Comparison of ENCODE assay signal across 16 cellular contexts in the genomic region with DNA sequence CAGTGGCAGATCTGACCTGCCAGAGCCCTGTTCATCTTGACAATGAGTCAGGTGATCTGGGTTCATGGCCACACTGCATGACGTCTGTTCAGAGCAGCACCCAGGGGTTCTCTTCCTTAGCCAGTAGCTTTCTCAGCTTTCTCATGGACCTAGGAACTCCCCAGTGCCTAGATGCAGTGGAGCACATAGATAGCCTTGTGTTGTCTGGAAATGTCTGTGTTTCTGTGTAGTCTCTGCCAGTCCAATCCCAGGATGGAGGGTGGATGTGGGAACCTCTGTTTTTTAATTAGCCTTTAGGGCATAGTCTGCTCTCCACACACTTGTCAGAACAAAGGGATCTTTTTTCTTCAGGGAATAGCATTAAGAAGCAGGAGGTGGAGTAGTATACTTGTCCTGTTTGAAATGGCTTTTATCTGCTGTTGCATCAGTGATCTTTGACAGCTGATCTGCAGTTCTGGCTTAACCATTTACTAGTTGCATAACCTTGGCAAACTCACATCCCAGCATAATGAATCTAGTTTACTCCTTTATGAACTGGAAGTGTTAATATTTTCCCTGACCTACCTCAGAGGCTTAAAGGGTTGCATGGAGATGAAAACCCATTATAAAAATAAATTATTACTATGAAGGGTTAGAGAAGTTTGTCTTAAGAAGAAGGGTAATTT. TPM values are rescaled to one million over a fixed set of nuclear protein-coding genes. Genes with fewer than 3 reads are reported as not detected.
DNase-seq lines count a peak whose midpoint lies in the region; ATAC-seq and TF ChIP-seq lines count a peak whose summit lies in the region.
"Had no signal": no experiment of that assay in that cellular context is flagged by ENCODE, and none has a peak within 500 bp of the region (broad histone marks: within the 10 kb centered on the region; RNA-seq: fewer than 3 reads in every experiment).

No MANE protein-coding gene starts in this region.

- TF ChIP-seq CTCF in neural crest cell (conservative IDR thresholded peaks at IDR 0.05) (no peak), CD14-positive monocyte (IDR thresholded peaks at IDR 0.05) (no peak)

- H3K27ac Mint-ChIP-seq in neural crest cell (ENCODE audit: unreplicated experiment) = peak overlapping the region; percentile 46
- H3K27ac Mint-ChIP-seq in CD14-positive monocyte = no peak overlapping the region
- H3K27ac Mint-ChIP-seq: activated T-helper 2 cell treated with anti-CD3 and anti-CD28 coated beads, Interferon-gamma antibody, Interleukin-2, Interleukin-4, amounts not matched to agents 10 μg/mL and 5 μg/mL and 100 μg/mL, durations not matched to agents 14 hours and 24 hours and 36 hours; T-helper 1 cell treated with Interleukin-12 subunit alpha and Interleukin-12 subunit beta and Interleukin-4 antibody, amounts not matched to agents 30 μg/mL and 1 μg/mL, for 36 hours had no signal

- no peak for ATAC-seq in GM19351 (IDR thresholded peaks at IDR 0.05; ENCODE audit: unreplicated experiment)
- ATAC-seq in HG03045 (IDR thresholded peaks at IDR 0.05; ENCODE audit: unreplicated experiment) = no peak
- ATAC-seq: HCT116 had no signal

- H3K36me3 Mint-ChIP-seq in neural crest cell (ENCODE audit: low read depth) (no peaks in the 10 kb centered on the region), CD14-positive monocyte (no peaks in the 10 kb centered on the region)

- H3K4me3 Mint-ChIP-seq in neural crest cell (peak overlapping the region; percentile 11), CD14-positive monocyte (no peak overlapping the region)
- H3K4me3 Mint-ChIP-seq: T-helper 1 cell treated with Interleukin-12 subunit alpha and Interleukin-12 subunit beta and Interleukin-4 antibody, amounts not matched to agents 30 μg/mL and 1 μg/mL, for 36 hours had no signal

- H3K9me3 Mint-ChIP-seq in neural crest cell = no peaks in the 10 kb centered on the region
- H3K9me3 Mint-ChIP-seq in CD14-positive monocyte = peaks cover 0 to 7% (median 3%) of the 10 kb centered on the region in 7 donors
- H3K9me3 Mint-ChIP-seq: activated T-helper 2 cell treated with anti-CD3 and anti-CD28 coated beads, Interferon-gamma antibody, Interleukin-2, Interleukin-4, amounts not matched to agents 10 μg/mL and 5 μg/mL and 100 μg/mL, durations not matched to agents 14 hours and 24 hours and 36 hours; T-helper 1 cell treated with Interleukin-12 subunit alpha and Interleukin-12 subunit beta and Interleukin-4 antibody, amounts not matched to agents 30 μg/mL and 1 μg/mL, for 36 hours had no signal

- DNase-seq in ELF-1 (ENCODE audit: low read depth, low spot score) (peak; percentile 32), RPMI7951 (ENCODE audit: low read depth) (peak; percentile 41), islet precursor cell (peak; percentile 96), neural crest cell (ENCODE audit: low read depth, low spot score) (no peak), CD14-positive monocyte (ENCODE audit: low spot score) (no peak), NCI-H510A treated with DMSO at 0.1 percent for 48 hours (lab: John Stamatoyannopoulos, UW) (no peak)
- DNase-seq: activated CD4-positive, CD25-positive, alpha-beta regulatory T cell; MG63; NCI-H1930; stimulated activated CD4-positive, alpha-beta T cell treated with anti-CD3 and anti-CD28 coated beads, Interleukin-4, amount 100 ng/mL, for 1 hour; stimulated activated CD8-positive, alpha-beta memory T cell treated with anti-CD3 and anti-CD28 coated beads, Interleukin-4, amount 100 ng/mL, for 48 hours had no signal

- H3K27me3 Mint-ChIP-seq in neural crest cell (ENCODE audit: low read depth) = peaks cover 17% of the 10 kb centered on the region
- peaks cover 18 to 36% (median 18%) of the 10 kb centered on the region in 3 donors for H3K27me3 Mint-ChIP-seq in CD14-positive monocyte (ENCODE audit: low read depth in 3 of 3)

- peaks cover 15% of the 10 kb centered on the region for H3K4me1 Mint-ChIP-seq in neural crest cell
- no peaks in the 10 kb centered on the region for H3K4me1 Mint-ChIP-seq in CD14-positive monocyte

- intact Hi-C loops in CD14-positive monocyte (cut with micrococcal nuclease) = no loop called here

RNA-seq across cellular contexts. Expression of gene CACNA1D, which starts 16.1 kb away (rescaled TPM):
- total RNA-seq in RPMI7951 (2014; rRNA removed; shearing (Covaris generic)) = 0.12 TPM in 1 of 2 replicates, not detected in the other
- total RNA-seq in neural crest cell = 1.1 and 2.3 TPM in 2 replicates
- polyA plus RNA-seq in CD14-positive monocyte = under 1 TPM; 0.29 to 0.98 TPM

Comparison
In these comparisons a context has a peak if more than half of its experiments do, and no peak if none do; other contexts are left out.
1. DNase-seq: peak in ELF-1 (single experiment), RPMI7951 (single experiment) and islet precursor cell (single experiment); none in neural crest cell (single experiment), CD14-positive monocyte (single experiment) and NCI-H510A treated with DMSO at 0.1 percent for 48 hours (single experiment).